Comparison of ENCODE assay signal across 10 cellular contexts in genomic region chr1:100360790-100361232, GRCh38. TPM values are rescaled to one million over a fixed set of nuclear protein-coding genes. Genes with fewer than 3 reads are reported as not detected.
DNase-seq lines count a peak whose midpoint lies in the region; ATAC-seq and TF ChIP-seq lines count a peak whose summit lies in the region.
"Had no signal": no experiment of that assay in that cellular context is flagged by ENCODE, and none has a peak within 500 bp of the region (broad histone marks: within the 10 kb centered on the region; RNA-seq: fewer than 3 reads in every experiment).

No MANE protein-coding gene starts in this region.

- ATAC-seq in activated CD4-positive, alpha-beta T cell treated with anti-CD3 and anti-CD28 coated beads for 36 hours, result no peak
- no peak for ATAC-seq in stimulated activated effector memory CD8-positive, alpha-beta T cell treated with anti-CD3 and anti-CD28 coated beads, Interleukin-12 subunit alpha, Interleukin-12 subunit beta, amount 100 ng/mL, for 72 hours

- WGBS in prostate gland, result 11% methylated on average over 2 of the region's 2 CpGs

- DNase-seq in activated CD4-positive, alpha-beta T cell treated with anti-CD3 and anti-CD28 coated beads for 36 hours, result no peak
- DNase-seq in activated CD4-positive, alpha-beta T cell treated with anti-CD3 and anti-CD28 coated beads, Interleukin-2, amount 50 U/mL, for 4 hours, result no peak
- DNase-seq in adipocyte (ENCODE audit: low read depth), result peak; percentile 36
- no peak for DNase-seq in right atrium auricular region (ENCODE audit: low spot score)
- no peak for DNase-seq in stimulated activated effector memory CD8-positive, alpha-beta T cell treated with anti-CD3 and anti-CD28 coated beads, Interleukin-12 subunit alpha, Interleukin-12 subunit beta, amount 100 ng/mL, for 72 hours (ENCODE audit: low spot score in 2 of 2)
- no peak for DNase-seq in prostate gland (ENCODE audit: low spot score)
- no peak for DNase-seq in NCI-H524 treated with DMSO at 0.1 percent for 48 hours (lab: John Stamatoyannopoulos, UW)
- no peak for DNase-seq in HuH-7 (ENCODE audit: low spot score)
- DNase-seq: activated naive CD4-positive, alpha-beta T cell treated with anti-CD3 and anti-CD28 coated beads for 36 hours; immature natural killer cell had no signal

- H3K27me3 ChIP-seq in adipocyte (replicated peaks; ENCODE audit: control insufficient read depth, insufficient read depth, low read length) (no peaks in the 10 kb centered on the region), right atrium auricular region (no peaks in the 10 kb centered on the region), prostate gland (replicated peaks; ENCODE audit: insufficient read depth) (no peaks in the 10 kb centered on the region)

- H3K4me3 ChIP-seq in adipocyte (ENCODE audit: low read length) (no peak overlapping the region), right atrium auricular region (no peak overlapping the region), prostate gland (no peak overlapping the region)

- POLR2A ChIA-PET in activated CD4-positive, alpha-beta T cell treated with anti-CD3 and anti-CD28 coated beads for 36 hours (lab: Charles Lee), result interaction anchor here (0.6 kb wide), 1 partner anchor 84 kb away, joined by 3 read pairs; no protein-coding TSS in a partner anchor

- H3K36me3 ChIP-seq in adipocyte (ENCODE audit: control insufficient read depth, insufficient read depth, low read length, severe bottlenecking), result no peaks in the 10 kb centered on the region
- H3K36me3 ChIP-seq in right atrium auricular region, result no peaks in the 10 kb centered on the region
- H3K36me3 ChIP-seq in prostate gland, result no peaks in the 10 kb centered on the region

- H3K9me3 ChIP-seq in adipocyte (ENCODE audit: control insufficient read depth, low read length) (no peaks in the 10 kb centered on the region), right atrium auricular region (no peaks in the 10 kb centered on the region), prostate gland (no peaks in the 10 kb centered on the region)

- H3K4me1 ChIP-seq in adipocyte (ENCODE audit: control insufficient read depth, insufficient read depth, low read length) (peaks cover 9% of the 10 kb centered on the region), right atrium auricular region (peaks cover 0 to 47% of the 10 kb centered on the region in 2 donors), prostate gland (replicated peaks) (peaks cover 10% of the 10 kb centered on the region)

- no peaks in the 10 kb centered on the region for H3K27me3 Mint-ChIP-seq in activated CD4-positive, alpha-beta T cell treated with anti-CD3 and anti-CD28 coated beads for 36 hours

- TF ChIP-seq POLR2A in prostate gland (IDR thresholded peaks at IDR 0.05), result no peak

- CTCF ChIA-PET in activated CD4-positive, alpha-beta T cell treated with anti-CD3 and anti-CD28 coated beads for 36 hours (lab: Charles Lee), result no interaction called here

- TF ChIP-seq CTCF in right atrium auricular region (IDR thresholded peaks at IDR 0.05), result no peak
- TF ChIP-seq CTCF in prostate gland (IDR thresholded peaks at IDR 0.05), result no peak

- H3K27ac Mint-ChIP-seq in activated CD4-positive, alpha-beta T cell treated with anti-CD3 and anti-CD28 coated beads for 36 hours, result peak overlapping the region; percentile 74
- peak overlapping the region; percentile 41 for H3K27ac Mint-ChIP-seq in stimulated activated effector memory CD8-positive, alpha-beta T cell treated with anti-CD3 and anti-CD28 coated beads, Interleukin-12 subunit alpha, Interleukin-12 subunit beta, amount 100 ng/mL, for 72 hours
- H3K27ac Mint-ChIP-seq: activated naive CD4-positive, alpha-beta T cell treated with anti-CD3 and anti-CD28 coated beads for 36 hours had no signal

- H3K4me1 Mint-ChIP-seq in activated CD4-positive, alpha-beta T cell treated with anti-CD3 and anti-CD28 coated beads for 36 hours, result peaks cover 79% of the 10 kb centered on the region
- peaks cover 58% of the 10 kb centered on the region for H3K4me1 Mint-ChIP-seq in stimulated activated effector memory CD8-positive, alpha-beta T cell treated with anti-CD3 and anti-CD28 coated beads, Interleukin-12 subunit alpha, Interleukin-12 subunit beta, amount 100 ng/mL, for 72 hours

- intact Hi-C loops in activated CD4-positive, alpha-beta T cell treated with anti-CD3 and anti-CD28 coated beads for 36 hours (cut with DNase I, micrococcal nuclease), result no loop called here
- intact Hi-C loops in prostate gland (cut with DNase I), result no loop called here

- peak overlapping the region; percentile 4 to 63 for H3K27ac ChIP-seq in right atrium auricular region
- peak overlapping the region in 1 of 2 donors; percentile 29 for H3K27ac ChIP-seq in prostate gland

- H3K36me3 Mint-ChIP-seq in activated CD4-positive, alpha-beta T cell treated with anti-CD3 and anti-CD28 coated beads for 36 hours (ENCODE audit: low read depth), result peaks cover 36% of the 10 kb centered on the region
- H3K36me3 Mint-ChIP-seq in stimulated activated effector memory CD8-positive, alpha-beta T cell treated with anti-CD3 and anti-CD28 coated beads, Interleukin-12 subunit alpha, Interleukin-12 subunit beta, amount 100 ng/mL, for 72 hours, result peaks cover 52% of the 10 kb centered on the region

- H3K4me3 Mint-ChIP-seq in activated CD4-positive, alpha-beta T cell treated with anti-CD3 and anti-CD28 coated beads for 36 hours, result no peak overlapping the region
- peak overlapping the region; percentile 33 for H3K4me3 Mint-ChIP-seq in stimulated activated effector memory CD8-positive, alpha-beta T cell treated with anti-CD3 and anti-CD28 coated beads, Interleukin-12 subunit alpha, Interleukin-12 subunit beta, amount 100 ng/mL, for 72 hours
- H3K4me3 Mint-ChIP-seq: activated naive CD4-positive, alpha-beta T cell treated with anti-CD3 and anti-CD28 coated beads for 36 hours had no signal

- H3K9me3 Mint-ChIP-seq in activated CD4-positive, alpha-beta T cell treated with anti-CD3 and anti-CD28 coated beads for 36 hours (ENCODE audit: low read depth), result no peaks in the 10 kb centered on the region
- H3K9me3 Mint-ChIP-seq in stimulated activated effector memory CD8-positive, alpha-beta T cell treated with anti-CD3 and anti-CD28 coated beads, Interleukin-12 subunit alpha, Interleukin-12 subunit beta, amount 100 ng/mL, for 72 hours, result no peaks in the 10 kb centered on the region
- H3K9me3 Mint-ChIP-seq: activated naive CD4-positive, alpha-beta T cell treated with anti-CD3 and anti-CD28 coated beads for 36 hours; immature natural killer cell had no signal

- H3K9ac ChIP-seq in adipocyte (ENCODE audit: low read length), result no peak overlapping the region

RNA-seq across cellular contexts. Expression of gene CDC14A, which starts 8.5 kb away (rescaled TPM):
- total RNA-seq in activated CD4-positive, alpha-beta T cell treated with anti-CD3 and anti-CD28 coated beads for 36 hours, result 10 to 100 TPM; 12.2 to 13.6 TPM
- 1 to 10 TPM; 5.3 to 5.5 TPM for total RNA-seq in right atrium auricular region
- total RNA-seq in prostate gland, result 10 to 100 TPM; 25.7 to 39.2 TPM
